In genomic region chr1:1724035-1724864, GRCh38 we compare ENCODE assay signal across 8 cellular contexts. TPM values are rescaled to one million over a fixed set of nuclear protein-coding genes. Genes with fewer than 3 reads are reported as not detected.
DNase-seq lines count a peak whose midpoint lies in the region; ATAC-seq and TF ChIP-seq lines count a peak whose summit lies in the region.
"Not testable (repeated sequence)": the region's sequence is repeated elsewhere in the genome, so short reads cannot be mapped to it uniquely, and the experiment has no call there.

CDK11A (minus strand) TSS chr1:1724357; CDS start chr1:1722818, 1,539 bp downstream.

- TF ChIP-seq CTCF in dorsolateral prefrontal cortex (IDR thresholded peaks at IDR 0.05 in 54 of 56, conservative IDR thresholded peaks at IDR 0.05 in 2 of 56; ENCODE audit: low read depth in 1 of 56, partially characterized antibody in 56 of 56), result peak in 46 of 56 donors; percentile 9 to 61 (median 44)
- TF ChIP-seq CTCF in lower leg skin (IDR thresholded peaks at IDR 0.05), result not testable (repeated sequence)

- WGBS in lower leg skin, 2 donors, result 0% methylated on average over 15 to 50 of the region's 78 CpGs

- ATAC-seq in GM19395 (IDR thresholded peaks at IDR 0.05; ENCODE audit: unreplicated experiment) (peak; percentile 94), HG03565 (IDR thresholded peaks at IDR 0.05; ENCODE audit: unreplicated experiment) (peak; percentile 81)

- H3K27ac ChIP-seq in dorsolateral prefrontal cortex, result peak within 1 kb of the TSS in 55 of 59 donors; percentile 22 to 94 (median 80)

- DNase-seq in CD1c-positive myeloid dendritic cell (ENCODE audit: extremely low spot score), result peak; percentile 100
- DNase-seq in NCI-H82 (lab: John Stamatoyannopoulos, UW), result peak; percentile 98
- DNase-seq in activated CD4-positive, alpha-beta T cell treated with anti-CD3 and anti-CD28 coated beads, Interleukin-2, amount 50 U/mL, for 48 hours, result peak; percentile 89 to 93
- DNase-seq in dorsolateral prefrontal cortex, result peak; percentile 95 to 100 (median 99)
- peak; percentile 98 to 99 for DNase-seq in lower leg skin (ENCODE audit: low spot score in 2 of 2)
- peak; percentile 92 to 96 for DNase-seq in stimulated activated CD4-positive, alpha-beta T cell treated with anti-CD3 and anti-CD28 coated beads, Interleukin-4, amount 100 ng/mL, for 48 hours (ENCODE audit: low read depth in 2 of 2)

- intact Hi-C loops in dorsolateral prefrontal cortex (cut with DNase I); lower leg skin (cut with DNase I; ENCODE audit: low total_unique reads): not testable (repeated sequence)

- TF ChIP-seq POLR2A in lower leg skin (IDR thresholded peaks at IDR 0.05), result peak in 1 of 2 donors; percentile 2

- H3K27me3 ChIP-seq in dorsolateral prefrontal cortex, result not testable (repeated sequence)

- H3K4me3 ChIP-seq in dorsolateral prefrontal cortex (peak within 1 kb of the TSS; percentile 14 to 80 (median 67)), lower leg skin (ENCODE audit: low read depth, poor library complexity, severe bottlenecking) (peak within 1 kb of the TSS; percentile 52)

RNA-seq across cellular contexts. Expression of gene CDK11A, which starts in this region (rescaled TPM):
- total RNA-seq in dorsolateral prefrontal cortex (10 to 100 TPM; 17.9 to 87.7 (median 40.9) TPM), lower leg skin (10 to 100 TPM; 18.1 to 56.9 (median 27.7) TPM)

Comparison
In these comparisons a context has a peak if more than half of its experiments do, and no peak if none do; other contexts are left out.
1. Peak in every context shown above with its lines: DNase-seq, ATAC-seq, H3K4me3 ChIP-seq and H3K27ac ChIP-seq.